12 cellular contexts compared by ENCODE assay signal in the genomic region with DNA sequence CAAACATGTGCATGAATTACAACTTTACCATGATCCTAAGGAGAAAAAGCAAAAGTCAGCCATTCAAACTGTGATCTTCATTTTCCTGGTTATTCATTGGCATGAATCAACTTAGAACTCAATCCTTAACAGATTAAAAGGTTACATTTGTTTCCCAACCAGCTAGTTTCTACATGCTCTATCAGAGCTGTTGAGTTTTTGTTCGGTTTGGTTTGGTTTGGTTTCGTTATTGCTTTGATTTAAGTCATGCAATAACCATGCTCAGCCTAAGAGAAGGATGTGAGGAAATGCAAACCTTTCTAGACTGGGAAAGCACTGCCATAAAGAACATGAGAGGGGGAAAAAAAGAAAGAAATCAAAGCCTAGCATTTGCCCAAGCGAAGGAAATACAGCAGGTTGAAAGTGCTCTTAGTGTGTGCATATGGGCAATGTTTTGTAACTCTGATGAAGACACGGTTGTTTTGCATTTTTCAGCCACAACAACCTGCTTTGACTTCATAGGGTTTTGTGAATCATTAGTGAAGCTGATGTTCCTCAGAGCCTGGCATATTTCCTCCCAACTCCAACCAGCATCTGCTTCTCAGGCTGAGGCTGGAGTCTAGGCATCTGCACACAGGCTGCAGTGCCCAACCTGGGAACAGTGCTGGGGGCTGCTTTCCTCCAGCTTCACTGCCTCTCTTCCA.
DNase-seq lines count a peak whose midpoint lies in the region; ATAC-seq, FAIRE-seq and TF ChIP-seq lines count a peak whose summit lies in the region.
"Had no signal": no experiment of that assay in that cellular context is flagged by ENCODE, and none has a peak within 500 bp of the region (broad histone marks: within the 10 kb centered on the region; RNA-seq: fewer than 3 reads in every experiment).

No MANE protein-coding gene starts in this region.

- H3K27me3 ChIP-seq in brain microvascular endothelial cell (replicated peaks): no peaks in the 10 kb centered on the region
- H3K27me3 ChIP-seq: ovary had no signal

- peaks cover 4% of the 10 kb centered on the region; the same call in 2 of the 3 replicates for H3K9me3 ChIP-seq in A549
- H3K9me3 ChIP-seq: ovary had no signal

- no peak for TF ChIP-seq EP300 in A549 (IDR thresholded peaks at IDR 0.05)

- no peak for DNase-seq in A549 (ENCODE audit: low read depth in 1 of 2, low spot score in 1 of 2)
- no peak for DNase-seq in activated T-cell treated with anti-CD3 and anti-CD28 coated beads, Interleukin-2, amount 50 U/mL, for 72 hours
- DNase-seq in brain microvascular endothelial cell: no peak
- no peak for DNase-seq in G401 (ENCODE audit: low spot score)
- no peak for DNase-seq in NCI-H187 treated with DMSO at 0.1 percent for 48 hours (lab: John Stamatoyannopoulos, UW)
- DNase-seq: activated CD4-positive, alpha-beta T cell treated with anti-CD3 and anti-CD28 coated beads for 1 hour; NCI-H446 treated with DMSO at 0.1 percent for 48 hours; ovary; stomach had no signal

- H3K36me3 Mint-ChIP-seq in activated T-cell treated with anti-CD3 and anti-CD28 coated beads, Interleukin-2, amount 50 U/mL, for 72 hours (ENCODE audit: insufficient read depth in 2 of 2): peaks cover 0 to 2% of the 10 kb centered on the region in 2 donors
- no peaks in the 10 kb centered on the region for H3K36me3 Mint-ChIP-seq in stimulated activated memory B cell treated with anti-CD40 and anti-IgM and Interleukin-4, amounts not matched to agents 10 μg/mL and 1 μg/mL and 100 μg/mL, for 72 hours

- CTCF ChIA-PET in A549 (lab: Yijun Ruan, JAX): interaction anchor here (1.8 kb wide), 1 partner anchor 65 kb away, joined by 6 read pairs; no protein-coding TSS in a partner anchor

- TF ChIP-seq CTCF in A549 (IDR thresholded peaks at IDR 0.05) (no peak), brain microvascular endothelial cell (IDR thresholded peaks at IDR 0.05; ENCODE audit: low read depth, low read length, missing control alignments) (no peak)

- H3K4me2 ChIP-seq in A549: peak overlapping the region; percentile 33; the same call in 2 of the 3 replicates

- no peak for TF ChIP-seq POLR2A in A549 (IDR thresholded peaks at IDR 0.05; ENCODE audit: low read length)

- peak overlapping the region; percentile 64 to 65 for H3K4me3 Mint-ChIP-seq in activated T-cell treated with anti-CD3 and anti-CD28 coated beads, Interleukin-2, amount 50 U/mL, for 72 hours
- no peak overlapping the region for H3K4me3 Mint-ChIP-seq in stimulated activated memory B cell treated with anti-CD40 and anti-IgM and Interleukin-4, amounts not matched to agents 10 μg/mL and 1 μg/mL and 100 μg/mL, for 72 hours

- H3K27ac Mint-ChIP-seq in activated T-cell treated with anti-CD3 and anti-CD28 coated beads, Interleukin-2, amount 50 U/mL, for 72 hours: no peak overlapping the region
- H3K27ac Mint-ChIP-seq in stimulated activated memory B cell treated with anti-CD40 and anti-IgM and Interleukin-4, amounts not matched to agents 10 μg/mL and 1 μg/mL and 100 μg/mL, for 72 hours: no peak overlapping the region

- in situ Hi-C loops in brain microvascular endothelial cell (cut with HindIII; ENCODE audit: low pct_ligation_motif_present, low sequenced_read_pairs): no loop called here
- in situ Hi-C loops in G401 (cut with HindIII; ENCODE audit: low sequenced_read_pairs): no loop called here

- peaks cover under 1 to 2% of the 10 kb centered on the region in 2 donors for H3K9me3 Mint-ChIP-seq in activated T-cell treated with anti-CD3 and anti-CD28 coated beads, Interleukin-2, amount 50 U/mL, for 72 hours
- peaks cover under 1% of the 10 kb centered on the region for H3K9me3 Mint-ChIP-seq in stimulated activated memory B cell treated with anti-CD40 and anti-IgM and Interleukin-4, amounts not matched to agents 10 μg/mL and 1 μg/mL and 100 μg/mL, for 72 hours

- H3K36me3 ChIP-seq in brain microvascular endothelial cell (replicated peaks): no peaks in the 10 kb centered on the region
- H3K36me3 ChIP-seq: ovary, stomach had no signal

- H3K4me1 ChIP-seq in A549: peaks cover 14% of the 10 kb centered on the region
- H3K4me1 ChIP-seq: stomach had no signal

- POLR2A ChIA-PET in A549 (lab: Yijun Ruan, JAX): no interaction called here

- H3K4me1 Mint-ChIP-seq in activated T-cell treated with anti-CD3 and anti-CD28 coated beads, Interleukin-2, amount 50 U/mL, for 72 hours (ENCODE audit: low read depth): peaks cover 17% of the 10 kb centered on the region
- H3K4me1 Mint-ChIP-seq in stimulated activated memory B cell treated with anti-CD40 and anti-IgM and Interleukin-4, amounts not matched to agents 10 μg/mL and 1 μg/mL and 100 μg/mL, for 72 hours: no peaks in the 10 kb centered on the region

- FAIRE-seq in A549 (lab: Jason Lieb, UNC): peak; percentile 90

- peak overlapping the region; percentile 42 to 73; a peak in 5 of 6 replicates for H3K27ac ChIP-seq in A549
- no peak overlapping the region for H3K27ac ChIP-seq in brain microvascular endothelial cell
- H3K27ac ChIP-seq: ovary, stomach had no signal

- peaks cover 5% of the 10 kb centered on the region for H3K27me3 Mint-ChIP-seq in activated T-cell treated with anti-CD3 and anti-CD28 coated beads, Interleukin-2, amount 50 U/mL, for 72 hours (ENCODE audit: low read depth)
- no peaks in the 10 kb centered on the region for H3K27me3 Mint-ChIP-seq in stimulated activated memory B cell treated with anti-CD40 and anti-IgM and Interleukin-4, amounts not matched to agents 10 μg/mL and 1 μg/mL and 100 μg/mL, for 72 hours

- H3K4me3 ChIP-seq in A549 (no peak overlapping the region), brain microvascular endothelial cell (ENCODE audit: low read depth, low read length) (no peak overlapping the region)
- H3K4me3 ChIP-seq: ovary, stomach had no signal

- TF ChIP-seq RAD21 in A549 (conservative IDR thresholded peaks at IDR 0.05 in 1 of 2, IDR thresholded peaks at IDR 0.05 in 1 of 2): no peak

- WGBS in A549 (ENCODE audit: missing lambda C conversion rate): 85% methylated on average over 4 of the region's 4 CpGs

- ATAC-seq in A549: peak; percentile 33 to 56; a peak in 2 of 6 replicates
- ATAC-seq in GM18870 (IDR thresholded peaks at IDR 0.05; ENCODE audit: unreplicated experiment): peak; percentile 91
- ATAC-seq in HG03039 (IDR thresholded peaks at IDR 0.05; ENCODE audit: unreplicated experiment): peak; percentile 35
- peak; percentile 74 to 78 for ATAC-seq in activated T-cell treated with anti-CD3 and anti-CD28 coated beads, Interleukin-2, amount 50 U/mL, for 72 hours (replicated peaks in 1 of 2)
- no peak for ATAC-seq in stimulated activated memory B cell treated with anti-CD40 and anti-IgM and Interleukin-4, amounts not matched to agents 10 μg/mL and 1 μg/mL and 100 μg/mL, for 72 hours

TF ChIP-seq in A549, 52 proteins besides CTCF, POLR2A, EP300 and RAD21:
- no peak for TF ChIP-seq ZNF302 (CRISPR knock-in tag; IDR thresholded peaks at IDR 0.05)
